8 cellular contexts compared by ENCODE assay signal in genomic region chr17:36148559-36149295, GRCh38. TPM values are rescaled to one million over a fixed set of nuclear protein-coding genes. Genes with fewer than 3 reads are reported as not detected.
A peak's percentile ranks its signal among the peaks of the same experiment; 100 is the strongest.
DNase-seq lines count a peak whose midpoint lies in the region; ATAC-seq and TF ChIP-seq lines count a peak whose summit lies in the region.

No MANE protein-coding gene starts in this region.

- peak; percentile 72 for ATAC-seq in HG02798 (IDR thresholded peaks at IDR 0.05; ENCODE audit: poor library complexity, unreplicated experiment)
- ATAC-seq in HG02571 (IDR thresholded peaks at IDR 0.05; ENCODE audit: unreplicated experiment), result no peak

- no peaks in the 10 kb centered on the region for H3K4me1 Mint-ChIP-seq in endothelial cell (ENCODE audit: unreplicated experiment)

- H3K27ac Mint-ChIP-seq in endothelial cell (ENCODE audit: unreplicated experiment), result no peak overlapping the region

- H3K36me3 Mint-ChIP-seq in endothelial cell (ENCODE audit: low read depth, unreplicated experiment), result no peaks in the 10 kb centered on the region

- peaks cover 3% of the 10 kb centered on the region for H3K27me3 Mint-ChIP-seq in endothelial cell (ENCODE audit: unreplicated experiment)

- no peaks in the 10 kb centered on the region for H3K9me3 Mint-ChIP-seq in endothelial cell (ENCODE audit: unreplicated experiment)

- H3K4me3 Mint-ChIP-seq in endothelial cell (ENCODE audit: unreplicated experiment), result no peak overlapping the region

- DNase-seq in ELF-1 (ENCODE audit: low read depth, low spot score) (peak; percentile 76), NCI-H82 treated with DMSO at 0.1 percent for 48 hours (lab: John Stamatoyannopoulos, UW; ENCODE audit: unreplicated experiment) (peak; percentile 54), endothelial cell (ENCODE audit: low spot score) (peak; percentile 71), middle frontal gyrus (ENCODE audit: extremely low spot score, low spot score) (peak; percentile 11)
- DNase-seq in activated CD8-positive, alpha-beta memory T cell treated with anti-CD3 and anti-CD28 coated beads, Interleukin-2, amount 50 U/mL, for 1 hour (ENCODE audit: extremely low read depth), result peak; percentile 14
- peak; percentile 80 for DNase-seq in stimulated activated CD8-positive, alpha-beta memory T cell treated with anti-CD3 and anti-CD28 coated beads, Interleukin-4, amount 100 ng/mL, for 48 hours

- peak; percentile 92 for TF ChIP-seq CTCF in endothelial cell (IDR thresholded peaks at IDR 0.05; ENCODE audit: unreplicated experiment)

RNA-seq across cellular contexts. Expression of gene TBC1D3B, which starts 27.7 kb away (rescaled TPM):
- total RNA-seq in endothelial cell (ENCODE audit: unreplicated experiment), result 8.9 TPM

RNA-seq across cellular contexts. Expression of gene CCL4, which starts 45.1 kb away (rescaled TPM):
- total RNA-seq in endothelial cell (ENCODE audit: unreplicated experiment), result not detected

RNA-seq across cellular contexts. Expression of gene CCL3L1, which starts 47.8 kb away (rescaled TPM):
- 4.0 TPM for total RNA-seq in endothelial cell (ENCODE audit: unreplicated experiment)

RNA-seq across cellular contexts. Expression of gene CCL3, which starts 58.8 kb away (rescaled TPM):
- total RNA-seq in endothelial cell (ENCODE audit: unreplicated experiment), result not detected

Comparison
In these comparisons a context has a peak if more than half of its experiments do, and no peak if none do; other contexts are left out.
1. DNase-seq: peak in every context shown above with its lines; median percentile 80 in stimulated activated CD8-positive, alpha-beta memory T cell treated with anti-CD3 and anti-CD28 coated beads, Interleukin-4, amount 100 ng/mL, for 48 hours; 76 in ELF-1; 71 in endothelial cell; 54 in NCI-H82 treated with DMSO at 0.1 percent for 48 hours; 14 in activated CD8-positive, alpha-beta memory T cell treated with anti-CD3 and anti-CD28 coated beads, Interleukin-2, amount 50 U/mL, for 1 hour; 11 in middle frontal gyrus.